Comparison of ENCODE assay signal across 8 cellular contexts in the genomic region with DNA sequence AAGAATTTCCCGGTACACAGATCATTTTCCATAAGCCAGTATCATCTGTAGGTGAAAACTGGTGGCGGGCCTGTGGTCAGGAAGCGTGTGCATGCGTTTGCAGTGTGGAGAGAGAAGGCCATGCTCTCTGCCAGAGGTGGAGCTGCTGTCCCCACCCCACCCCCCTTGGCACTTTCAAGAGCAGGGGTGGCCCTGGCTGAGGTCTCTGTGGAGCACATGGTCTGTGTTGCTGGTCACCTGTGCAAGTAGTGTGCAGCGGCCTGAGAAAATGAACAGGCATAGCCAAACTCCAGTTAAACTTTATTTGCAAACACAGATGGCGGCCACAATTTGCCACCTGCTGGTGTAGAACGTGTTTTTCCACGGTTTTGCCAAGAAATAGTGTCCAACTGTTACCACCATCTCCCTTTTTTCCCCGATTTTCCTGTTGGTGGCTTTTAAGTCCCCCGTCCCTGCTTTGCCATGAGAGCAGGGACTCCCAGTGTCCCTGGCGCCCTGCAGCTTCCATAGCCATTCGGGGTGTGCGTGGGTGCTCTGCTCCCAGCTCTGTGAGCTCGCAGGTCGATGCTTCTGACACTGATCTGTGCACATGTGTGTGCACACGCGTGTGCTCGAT. TPM values are rescaled to one million over a fixed set of nuclear protein-coding genes. Genes with fewer than 3 reads are reported as not detected.
DNase-seq lines count a peak whose midpoint lies in the region; ATAC-seq and TF ChIP-seq lines count a peak whose summit lies in the region.
"Had no signal": no experiment of that assay in that cellular context is flagged by ENCODE, and none has a peak within 500 bp of the region (broad histone marks: within the 10 kb centered on the region; RNA-seq: fewer than 3 reads in every experiment).

No MANE protein-coding gene starts in this region.

- no peaks in the 10 kb centered on the region for H3K27me3 ChIP-seq in H7 (ENCODE audit: control insufficient read depth, insufficient read depth, low read length)
- no peaks in the 10 kb centered on the region for H3K27me3 ChIP-seq in OCI-LY1 (ENCODE audit: insufficient read depth, low read length)
- no peaks in the 10 kb centered on the region for H3K27me3 ChIP-seq in duodenal mucosa (ENCODE audit: control insufficient read depth in 1 of 2, insufficient read depth in 2 of 2, low read length in 2 of 2)
- H3K27me3 ChIP-seq in trophoblast cell (ENCODE audit: insufficient read depth, low read length) = no peaks in the 10 kb centered on the region

- H4K91ac ChIP-seq in trophoblast cell (ENCODE audit: low read depth, low read length) = no peak overlapping the region

- H3K4ac ChIP-seq in trophoblast cell (ENCODE audit: low read depth, low read length) = peak overlapping the region; percentile 93

- H3K18ac ChIP-seq in trophoblast cell (ENCODE audit: low read length) = no peak overlapping the region

- H3K4me2 ChIP-seq in OCI-LY1 (ENCODE audit: low read length) (peak overlapping the region; percentile 99), trophoblast cell (ENCODE audit: low read length) (no peak overlapping the region)

- H3K9me3 ChIP-seq in OCI-LY1 (ENCODE audit: low read length) = no peaks in the 10 kb centered on the region
- no peaks in the 10 kb centered on the region for H3K9me3 ChIP-seq in duodenal mucosa (ENCODE audit: control insufficient read depth in 1 of 2, low read length in 2 of 2)
- H3K9me3 ChIP-seq in trophoblast cell (ENCODE audit: insufficient read depth, low read depth, low read length) = peaks cover 5% of the 10 kb centered on the region

- H3F3A ChIP-seq in OCI-LY1 (ENCODE audit: insufficient read depth, low read length) = no peaks in the 10 kb centered on the region; the same call in 1 of the 2 replicates

- H3K36me3 ChIP-seq in H7 (replicated peaks; ENCODE audit: control insufficient read depth, insufficient read depth, low read length) = peaks cover 39% of the 10 kb centered on the region
- peaks cover 60% of the 10 kb centered on the region for H3K36me3 ChIP-seq in OCI-LY1 (ENCODE audit: insufficient read depth, low read length)
- peaks cover 37 to 47% of the 10 kb centered on the region in 2 donors for H3K36me3 ChIP-seq in duodenal mucosa (ENCODE audit: control insufficient read depth in 1 of 2, insufficient read depth in 2 of 2, low read length in 2 of 2)
- H3K36me3 ChIP-seq in trophoblast cell (ENCODE audit: control insufficient read depth in 1 of 2, insufficient read depth in 2 of 2, low read length in 2 of 2) = peaks cover 60 to 63% of the 10 kb centered on the region in 2 experiments

- no peak overlapping the region for H3K4me3 ChIP-seq in H7 (ENCODE audit: insufficient read depth, low read depth, low read length)
- peak overlapping the region; percentile 93 for H3K4me3 ChIP-seq in OCI-LY1 (ENCODE audit: low read depth, low read length, poor library complexity, severe bottlenecking)
- peak overlapping the region; percentile 81 to 91 for H3K4me3 ChIP-seq in duodenal mucosa (ENCODE audit: low read depth in 1 of 2, low read length in 2 of 2)
- H3K4me3 ChIP-seq in trophoblast cell (ENCODE audit: low read depth, low read length) = no peak overlapping the region

- H4K20me1 ChIP-seq in OCI-LY1 (ENCODE audit: insufficient read depth, low read length) = no peaks in the 10 kb centered on the region

- no peak overlapping the region for H2BK120ac ChIP-seq in trophoblast cell (ENCODE audit: insufficient read depth, low read length, poor library complexity)

- H2AFZ ChIP-seq in OCI-LY1 (ENCODE audit: low read length) (no peak overlapping the region), trophoblast cell (ENCODE audit: insufficient read depth, low read length, poor library complexity) (no peak overlapping the region)

- H3K27ac ChIP-seq in OCI-LY1 (ENCODE audit: low read depth, low read length, poor library complexity, severe bottlenecking) (no peak overlapping the region), duodenal mucosa (ENCODE audit: low read depth, low read length) (no peak overlapping the region), trophoblast cell (ENCODE audit: low read depth, low read length) (no peak overlapping the region)

- peak overlapping the region; percentile 87; the same call in 1 of the 2 replicates for H3K9ac ChIP-seq in OCI-LY1 (ENCODE audit: low read length)
- peak overlapping the region in 1 of 2 donors; percentile 53 for H3K9ac ChIP-seq in duodenal mucosa (ENCODE audit: low read depth in 1 of 2, low read length in 2 of 2)
- H3K9ac ChIP-seq in trophoblast cell (ENCODE audit: low read length) = no peak overlapping the region

- no peak for TF ChIP-seq CTCF in OCI-LY1 (IDR thresholded peaks at IDR 0.05; ENCODE audit: low read length)

- no peak overlapping the region for H3K14ac ChIP-seq in trophoblast cell (ENCODE audit: low read length)

- H3K9me2 ChIP-seq in OCI-LY1 (ENCODE audit: low read depth, low read length) = no peaks in the 10 kb centered on the region

- H2BK12ac ChIP-seq in trophoblast cell (ENCODE audit: low read length) = no peak overlapping the region

- H2BK5ac ChIP-seq in trophoblast cell (ENCODE audit: low read depth, low read length, poor library complexity) = no peak overlapping the region

- no peak overlapping the region for H2AK5ac ChIP-seq in trophoblast cell (ENCODE audit: low read length)

- peaks cover 24% of the 10 kb centered on the region for H3K79me2 ChIP-seq in OCI-LY1 (ENCODE audit: insufficient read depth, low read length)
- peaks cover 27% of the 10 kb centered on the region for H3K79me2 ChIP-seq in trophoblast cell (ENCODE audit: control insufficient read depth, insufficient read depth, low read length, poor library complexity)

- no peak overlapping the region for H4K12ac ChIP-seq in trophoblast cell (ENCODE audit: low read depth, low read length)

- no peak for ATAC-seq in HG02623 (IDR thresholded peaks at IDR 0.05; ENCODE audit: unreplicated experiment)
- ATAC-seq: left ventricle myocardium superior had no signal

- H3K79me1 ChIP-seq in trophoblast cell (ENCODE audit: low read length) = peaks cover 11% of the 10 kb centered on the region

- H4K8ac ChIP-seq in trophoblast cell (ENCODE audit: low read depth, low read length) = no peak overlapping the region

- WGBS in trophoblast cell (ENCODE audit: extremely low coverage, insufficient coverage, insufficient read length) = no CpG with 5 or more reads among the region's 18 CpGs

- peak; percentile 70 for DNase-seq in H7
- DNase-seq in trophoblast cell = no peak
- DNase-seq in HK-2 (ENCODE audit: unreplicated experiment) = no peak
- DNase-seq in mesenteric fat pad (ENCODE audit: low spot score) = no peak
- DNase-seq: left ventricle myocardium superior had no signal

- H3K23ac ChIP-seq in trophoblast cell (ENCODE audit: low read length) = no peak overlapping the region

- peaks cover 30% of the 10 kb centered on the region for H3K4me1 ChIP-seq in OCI-LY1 (ENCODE audit: insufficient read depth, low read length, severe bottlenecking)
- H3K4me1 ChIP-seq in duodenal mucosa (ENCODE audit: control insufficient read depth in 1 of 2, insufficient read depth in 2 of 2, low read length in 2 of 2) = peaks cover 21 to 25% of the 10 kb centered on the region in 2 donors
- peaks cover 6 to 9% of the 10 kb centered on the region in 2 experiments for H3K4me1 ChIP-seq in trophoblast cell (ENCODE audit: control insufficient read depth in 1 of 2, insufficient read depth in 2 of 2, low read length in 2 of 2)

RNA-seq across cellular contexts. Expression of gene ADRM1, which starts 2.5 kb away (rescaled TPM):
- 224 and 290 TPM in 2 replicates for total RNA-seq in H7 (2014; rRNA removed; shearing (Covaris generic))
- 164 and 175 TPM in 2 replicates for polyA plus RNA-seq in trophoblast cell (2013)
- total RNA-seq in mesenteric fat pad = 87.1 TPM

Comparison
In these comparisons a context has a peak if more than half of its experiments do, and no peak if none do; other contexts are left out.
1. H3K4me3 ChIP-seq: peak in OCI-LY1 (single experiment) and duodenal mucosa (2 of 2); none in H7 (single experiment) and trophoblast cell (single experiment).